In the genomic region with DNA sequence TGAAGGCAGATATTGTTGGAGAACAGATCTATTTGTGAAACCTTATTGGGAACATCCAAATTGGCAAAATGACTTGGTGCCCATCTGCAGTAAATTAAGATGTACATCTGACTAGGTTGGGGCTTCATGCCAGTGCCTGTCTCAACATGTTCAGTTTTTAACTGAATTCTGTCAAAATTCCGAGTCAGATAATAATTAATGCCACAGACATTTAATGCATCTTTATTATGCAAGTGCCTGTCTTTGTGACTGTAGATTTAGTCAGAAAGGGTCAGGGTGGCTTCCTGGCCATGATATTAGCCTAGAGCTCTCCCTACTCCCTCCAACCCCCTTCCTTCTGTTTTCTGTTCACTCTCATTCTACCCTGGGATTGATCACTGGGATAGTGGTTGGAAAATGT, we compare ENCODE assay signal across 20 cellular contexts.
"Had no signal": no experiment of that assay in that cellular context is flagged by ENCODE, and none has a peak within 500 bp of the region (broad histone marks: within the 10 kb centered on the region; RNA-seq: fewer than 3 reads in every experiment).

No MANE protein-coding gene starts in this region.

- H3K36me3 ChIP-seq: ascending aorta, cardiac muscle cell, colonic mucosa, neutrophil, sigmoid colon, stomach, thoracic aorta, upper lobe of right lung had no signal

- H3K27me3 ChIP-seq: ascending aorta, cardiac muscle cell, colonic mucosa, neutrophil, sigmoid colon, stomach, upper lobe of right lung had no signal

- DNase-seq: activated CD4-positive, CD25-positive, alpha-beta regulatory T cell treated with anti-CD3 and anti-CD28 coated beads, Interleukin-2, amount 50 U/mL, for 72 hours; activated naive CD4-positive, alpha-beta T cell treated with anti-CD3 and anti-CD28 coated beads for 36 hours; activated naive CD8-positive, alpha-beta T cell treated with anti-CD3 and anti-CD28 coated beads, Interleukin-2, amount 50 U/mL, for 24 hours; colonic mucosa; hippocampal formation; kidney glomerular epithelial cell; left ventricle myocardium superior; mesenchymal stem cell; natural killer cell; sigmoid colon; stimulated activated CD4-positive, alpha-beta T cell treated with anti-CD3 and anti-CD28 coated beads, Interleukin-12 subunit alpha, Interleukin-12 subunit beta, amount 100 ng/mL, for 4 hours; stimulated activated CD4-positive, alpha-beta T cell treated with anti-CD3 and anti-CD28 coated beads, Interleukin-2, amount 100 ng/mL, for 24 hours; stomach; upper lobe of right lung had no signal

- H3K4me1 ChIP-seq: ascending aorta, colonic mucosa, parathyroid adenoma, sigmoid colon, stomach, upper lobe of right lung had no signal

- H3K79me2 ChIP-seq: parathyroid adenoma had no signal

- ATAC-seq: activated naive CD8-positive, alpha-beta T cell treated with anti-CD3 and anti-CD28 coated beads, Interleukin-2, amount 50 U/mL, for 24 hours; activated T-helper 17 cell treated with anti-CD3 and anti-CD28 coated beads, Interleukin-2, amount 50 U/mL, for 72 hours; left ventricle myocardium superior; natural killer cell; upper lobe of right lung had no signal

- H3K9ac ChIP-seq: parathyroid adenoma had no signal

- H3K9me3 ChIP-seq: ascending aorta, colonic mucosa, neutrophil, sigmoid colon, stomach, thoracic aorta, upper lobe of right lung had no signal

- H3K4me3 ChIP-seq: ascending aorta, cardiac muscle cell, colonic mucosa, sigmoid colon, stomach, thoracic aorta, upper lobe of right lung had no signal

- H2AFZ ChIP-seq: parathyroid adenoma had no signal

- H3K27ac ChIP-seq: ascending aorta, cardiac muscle cell, colonic mucosa, neutrophil, parathyroid adenoma, sigmoid colon, stomach, thoracic aorta, upper lobe of right lung had no signal
